Comparison of ENCODE assay signal across 1 cellular context in the genomic region with DNA sequence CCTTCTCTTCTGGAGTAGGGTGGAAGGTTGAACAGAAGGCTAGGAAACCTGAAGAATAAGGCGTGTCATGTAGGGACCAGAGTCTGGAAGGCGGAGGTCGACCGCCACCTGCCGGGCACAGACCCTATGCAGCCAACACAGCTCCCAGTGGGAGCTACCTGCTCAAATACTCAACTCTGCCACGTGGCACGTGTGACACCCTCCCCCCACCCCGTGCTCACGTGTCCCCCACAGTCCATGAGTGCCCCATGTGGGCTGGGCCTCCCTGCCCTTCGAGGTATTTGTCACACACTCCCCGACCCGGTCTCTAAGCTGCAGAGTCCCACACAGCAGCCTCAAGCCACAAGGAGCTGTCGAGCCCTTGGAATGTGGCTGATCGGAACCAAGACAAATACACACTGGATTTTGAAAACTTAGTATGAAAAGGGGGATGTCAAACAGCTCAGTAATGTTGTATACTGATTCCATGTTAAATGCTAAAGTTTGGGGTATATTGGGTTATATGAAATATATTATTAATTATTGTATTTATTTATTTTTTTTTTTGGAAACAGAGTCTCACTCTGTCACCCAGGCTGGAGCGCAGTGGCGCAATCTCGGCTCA.
TF ChIP-seq lines count a peak whose summit lies in the region.

No MANE protein-coding gene starts in this region.

TF ChIP-seq in GM12878, 131 proteins besides CTCF, POLR2A, EP300 and RAD21:
- peak; percentile 62 for TF ChIP-seq SIN3A (IDR thresholded peaks at IDR 0.05; ENCODE audit: low read depth, low read length)
- TF ChIP-seq IRF4 (IDR thresholded peaks at IDR 0.05; ENCODE audit: low read depth, low read length) = 0 out of 2 replicates have a peak, but pooled peaks have one; percentile 50
- TF ChIP-seq, protein P1, sequence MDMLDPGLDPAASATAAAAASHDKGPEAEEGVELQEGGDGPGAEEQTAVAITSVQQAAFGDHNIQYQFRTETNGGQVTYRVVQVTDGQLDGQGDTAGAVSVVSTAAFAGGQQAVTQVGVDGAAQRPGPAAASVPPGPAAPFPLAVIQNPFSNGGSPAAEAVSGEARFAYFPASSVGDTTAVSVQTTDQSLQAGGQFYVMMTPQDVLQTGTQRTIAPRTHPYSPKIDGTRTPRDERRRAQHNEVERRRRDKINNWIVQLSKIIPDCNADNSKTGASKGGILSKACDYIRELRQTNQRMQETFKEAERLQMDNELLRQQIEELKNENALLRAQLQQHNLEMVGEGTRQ (IDR thresholded peaks at IDR 0.05; ENCODE audit: borderline replicate concordance, low read depth, low read length) = peak; percentile 62
- TF ChIP-seq, protein P2, sequence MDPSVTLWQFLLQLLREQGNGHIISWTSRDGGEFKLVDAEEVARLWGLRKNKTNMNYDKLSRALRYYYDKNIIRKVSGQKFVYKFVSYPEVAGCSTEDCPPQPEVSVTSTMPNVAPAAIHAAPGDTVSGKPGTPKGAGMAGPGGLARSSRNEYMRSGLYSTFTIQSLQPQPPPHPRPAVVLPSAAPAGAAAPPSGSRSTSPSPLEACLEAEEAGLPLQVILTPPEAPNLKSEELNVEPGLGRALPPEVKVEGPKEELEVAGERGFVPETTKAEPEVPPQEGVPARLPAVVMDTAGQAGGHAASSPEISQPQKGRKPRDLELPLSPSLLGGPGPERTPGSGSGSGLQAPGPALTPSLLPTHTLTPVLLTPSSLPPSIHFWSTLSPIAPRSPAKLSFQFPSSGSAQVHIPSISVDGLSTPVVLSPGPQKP (IDR thresholded peaks at IDR 0.05; ENCODE audit: low read depth, low read length) = no peak
- peak; percentile 31 to 45; a peak in 1 of 4 replicates for TF ChIP-seq IKZF2 (IDR thresholded peaks at IDR 0.05)
- no peak for TF ChIP-seq KAT2A (conservative IDR thresholded peaks at IDR 0.05; ENCODE audit: control insufficient read depth, low read depth, low read length)
- no peak for TF ChIP-seq SP1 (IDR thresholded peaks at IDR 0.05; ENCODE audit: low read depth, low read length)
- TF ChIP-seq MYC (IDR thresholded peaks at IDR 0.05; ENCODE audit: insufficient read depth, insufficient read length, insufficient replicate concordance, low read length, severe bottlenecking) = peak; percentile 72
- TF ChIP-seq CHD2 (IDR thresholded peaks at IDR 0.05; ENCODE audit: borderline replicate concordance, low read depth, low read length) = 0 out of 2 replicates have a peak, but pooled peaks have one; percentile 37
- TF ChIP-seq, protein P3, sequence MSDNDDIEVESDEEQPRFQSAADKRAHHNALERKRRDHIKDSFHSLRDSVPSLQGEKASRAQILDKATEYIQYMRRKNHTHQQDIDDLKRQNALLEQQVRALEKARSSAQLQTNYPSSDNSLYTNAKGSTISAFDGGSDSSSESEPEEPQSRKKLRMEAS (IDR thresholded peaks at IDR 0.05; ENCODE audit: low read depth, low read length) = peak; percentile 84
- peak; percentile 55 for TF ChIP-seq MEF2B (IDR thresholded peaks at IDR 0.05; ENCODE audit: partially characterized antibody, poor library complexity, severe bottlenecking)
- TF ChIP-seq, protein P4, sequence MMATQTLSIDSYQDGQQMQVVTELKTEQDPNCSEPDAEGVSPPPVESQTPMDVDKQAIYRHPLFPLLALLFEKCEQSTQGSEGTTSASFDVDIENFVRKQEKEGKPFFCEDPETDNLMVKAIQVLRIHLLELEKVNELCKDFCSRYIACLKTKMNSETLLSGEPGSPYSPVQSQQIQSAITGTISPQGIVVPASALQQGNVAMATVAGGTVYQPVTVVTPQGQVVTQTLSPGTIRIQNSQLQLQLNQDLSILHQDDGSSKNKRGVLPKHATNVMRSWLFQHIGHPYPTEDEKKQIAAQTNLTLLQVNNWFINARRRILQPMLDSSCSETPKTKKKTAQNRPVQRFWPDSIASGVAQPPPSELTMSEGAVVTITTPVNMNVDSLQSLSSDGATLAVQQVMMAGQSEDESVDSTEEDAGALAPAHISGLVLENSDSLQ (IDR thresholded peaks at IDR 0.05) = no peak
- TF ChIP-seq IKZF1 (conservative IDR thresholded peaks at IDR 0.05) = 0 out of 2 replicates have a peak, but pooled peaks have one; percentile 18
- TF ChIP-seq RAD51 (IDR thresholded peaks at IDR 0.05) = peak; percentile 78
- TF ChIP-seq MXI1 (IDR thresholded peaks at IDR 0.05; ENCODE audit: low read depth, low read length) = peak; percentile 68
- peak; percentile 98 to 99 for TF ChIP-seq BHLHE40 (IDR thresholded peaks at IDR 0.05; ENCODE audit: borderline replicate concordance in 1 of 2, low read depth in 2 of 2, low read length in 1 of 2)
- TF ChIP-seq SMC3 (IDR thresholded peaks at IDR 0.05; ENCODE audit: borderline replicate concordance, low read length) = peak; percentile 66
- peak; percentile 72 for TF ChIP-seq USF1 (IDR thresholded peaks at IDR 0.05; ENCODE audit: borderline replicate concordance, extremely low read length, insufficient read depth, low read depth, low read length)
- TF ChIP-seq YY1 (IDR thresholded peaks at IDR 0.05; ENCODE audit: low read depth, low read length) = no peak
